Comparison of ENCODE assay signal across 10 cellular contexts in the genomic region with DNA sequence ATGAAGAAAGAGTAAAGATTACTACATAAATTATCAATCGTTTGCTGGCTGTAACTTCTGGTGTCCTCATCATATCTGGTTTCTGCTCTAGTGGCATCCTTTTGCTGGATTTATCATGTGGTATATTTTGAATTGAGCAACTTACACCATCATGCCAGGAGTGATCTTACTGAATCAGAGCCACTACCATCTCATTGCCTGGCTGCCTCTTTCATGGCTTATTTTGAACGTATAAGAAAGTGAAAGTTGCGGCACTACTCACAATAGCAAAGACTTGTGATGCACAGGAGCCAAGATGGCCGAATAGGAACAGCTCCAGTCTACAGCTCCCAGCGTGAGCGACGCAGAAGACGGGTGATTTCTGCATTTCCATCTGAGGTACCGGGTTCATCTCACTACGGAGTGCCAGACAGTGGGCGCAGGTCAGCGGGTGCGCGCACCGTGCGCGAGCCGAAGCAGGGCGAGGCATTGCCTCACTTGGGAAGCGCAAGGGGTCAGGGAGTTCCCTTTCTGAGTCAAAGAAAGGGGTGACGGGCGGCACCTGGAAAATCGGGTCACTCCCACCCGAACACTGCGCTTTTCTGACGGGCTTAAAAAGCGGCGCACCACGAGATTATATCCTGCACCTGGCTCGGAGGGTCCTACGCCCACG. TPM values are rescaled to one million over a fixed set of nuclear protein-coding genes. Genes with fewer than 3 reads are reported as not detected.
A peak's percentile ranks its signal among the peaks of the same experiment; 100 is the strongest.
DNase-seq lines count a peak whose midpoint lies in the region; TF ChIP-seq lines count a peak whose summit lies in the region.
"Not testable (repeated sequence)": the region's sequence is repeated elsewhere in the genome, so short reads cannot be mapped to it uniquely, and the experiment has no call there.
"Had no signal": no experiment of that assay in that cellular context is flagged by ENCODE, and none has a peak within 500 bp of the region (broad histone marks: within the 10 kb centered on the region; RNA-seq: fewer than 3 reads in every experiment).

No MANE protein-coding gene starts in this region.

- H3K27ac Mint-ChIP-seq in mesothelial cell of epicardium (peak overlapping the region; percentile 39), type B pancreatic cell (peak overlapping the region; percentile 77)

- not testable (repeated sequence) for H3K36me3 Mint-ChIP-seq in mesothelial cell of epicardium, type B pancreatic cell

- peak overlapping the region; percentile 74 for H3K4me3 Mint-ChIP-seq in mesothelial cell of epicardium
- H3K4me3 Mint-ChIP-seq in type B pancreatic cell: peak overlapping the region; percentile 83

- not testable (repeated sequence) for H3K27me3 Mint-ChIP-seq in mesothelial cell of epicardium (ENCODE audit: low read depth); type B pancreatic cell

- not testable (repeated sequence) for H3K36me3 ChIP-seq in H7 (replicated peaks; ENCODE audit: control insufficient read depth, insufficient read depth, low read length)

- DNase-seq in A172 (ENCODE audit: low spot score) (peak; percentile 37), H7 (peak; percentile 7), NCI-H1105 (lab: John Stamatoyannopoulos, UW) (peak; percentile 24), NCI-H748 treated with DMSO at 0.1 percent for 48 hours (lab: John Stamatoyannopoulos, UW) (peak; percentile 32), amniotic epithelial cell (ENCODE audit: low read depth) (peak; percentile 45), fibroblast of gingiva (ENCODE audit: low read depth) (peak; percentile 41)
- DNase-seq in mesothelial cell of epicardium (ENCODE audit: low spot score in 2 of 2, unreplicated experiment in 2 of 2); type B pancreatic cell (ENCODE audit: extremely low spot score, unreplicated experiment): not testable (repeated sequence)

- not testable (repeated sequence) for H3K9me3 Mint-ChIP-seq in mesothelial cell of epicardium, type B pancreatic cell

- not testable (repeated sequence) for TF ChIP-seq CTCF in mesothelial cell of epicardium (IDR thresholded peaks at IDR 0.05; ENCODE audit: unreplicated experiment); type B pancreatic cell (conservative IDR thresholded peaks at IDR 0.05)

- peak overlapping the region; percentile 40 for H3K4me3 ChIP-seq in H7 (ENCODE audit: insufficient read depth, low read depth, low read length)

- H3K27me3 ChIP-seq in H7 (ENCODE audit: control insufficient read depth, insufficient read depth, low read length): not testable (repeated sequence)

- H3K4me1 Mint-ChIP-seq in mesothelial cell of epicardium; type B pancreatic cell (ENCODE audit: unreplicated experiment): not testable (repeated sequence)

RNA-seq across cellular contexts. Expression of gene FIBIN, which starts 29.0 kb away (rescaled TPM):
- not detected in 2 replicates for total RNA-seq in A172 (2014; rRNA removed; shearing (Covaris generic))
- total RNA-seq in H7 (2014; rRNA removed; shearing (Covaris generic)): 0.07 TPM in 2 replicates
- total RNA-seq in mesothelial cell of epicardium: 7.0 to 9.3 TPM (median 8.9 TPM) in 3 replicates
- total RNA-seq in type B pancreatic cell (ENCODE audit: low replicate concordance): 0.43 and 0.65 TPM in 2 replicates
- total RNA-seq: GM12878, HT1080 had no signal
